ENCODE assay signal across 8 cellular contexts in genomic region chr21:44304846-44305245, GRCh38. TPM values are rescaled to one million over a fixed set of nuclear protein-coding genes. Genes with fewer than 3 reads are reported as not detected.
DNase-seq lines count a peak whose midpoint lies in the region; ATAC-seq and TF ChIP-seq lines count a peak whose summit lies in the region.

No MANE protein-coding gene starts in this region.

- TF ChIP-seq CTCF in GM12864 (IDR thresholded peaks at IDR 0.05; ENCODE audit: low read depth, low read length, missing control alignments) (peak; percentile 74), OCI-LY3 (IDR thresholded peaks at IDR 0.05; ENCODE audit: low read depth, low read length) (peak; percentile 46), glutamatergic neuron (IDR thresholded peaks at IDR 0.05; ENCODE audit: partially characterized antibody, unreplicated experiment) (peak; percentile 63), retinal pigment epithelial cell (conservative IDR thresholded peaks at IDR 0.05; ENCODE audit: low read depth, low read length) (peak; percentile 89)

- peaks cover 16% of the 10 kb centered on the region for H3K36me3 ChIP-seq in OCI-LY3 (replicated peaks; ENCODE audit: low read depth, low read length)

- H3K27me3 ChIP-seq in OCI-LY3 (ENCODE audit: low read depth, low read length) = no peaks in the 10 kb centered on the region

- H3K36me3 Mint-ChIP-seq in activated naive CD4-positive, alpha-beta T cell treated with anti-CD3 and anti-CD28 coated beads, Interleukin-2, amount 50 U/mL, for 24 hours = no peaks in the 10 kb centered on the region
- no peaks in the 10 kb centered on the region for H3K36me3 Mint-ChIP-seq in glutamatergic neuron (ENCODE audit: unreplicated experiment)

- peak overlapping the region; percentile 52 for H3K27ac Mint-ChIP-seq in activated naive CD4-positive, alpha-beta T cell treated with anti-CD3 and anti-CD28 coated beads, Interleukin-2, amount 50 U/mL, for 24 hours
- H3K27ac Mint-ChIP-seq in glutamatergic neuron (ENCODE audit: unreplicated experiment) = no peak overlapping the region

- no peak overlapping the region for H3K4me3 Mint-ChIP-seq in activated naive CD4-positive, alpha-beta T cell treated with anti-CD3 and anti-CD28 coated beads, Interleukin-2, amount 50 U/mL, for 24 hours
- no peak overlapping the region for H3K4me3 Mint-ChIP-seq in glutamatergic neuron (ENCODE audit: unreplicated experiment)

- no peaks in the 10 kb centered on the region for H3K9me3 Mint-ChIP-seq in activated naive CD4-positive, alpha-beta T cell treated with anti-CD3 and anti-CD28 coated beads, Interleukin-2, amount 50 U/mL, for 24 hours
- H3K9me3 Mint-ChIP-seq in glutamatergic neuron (ENCODE audit: unreplicated experiment) = no peaks in the 10 kb centered on the region

- H3K4me2 ChIP-seq in OCI-LY3 (ENCODE audit: low read length) = no peak overlapping the region

- no peak overlapping the region for H3K27ac ChIP-seq in OCI-LY3 (ENCODE audit: low read length)

- H3K27me3 Mint-ChIP-seq in activated naive CD4-positive, alpha-beta T cell treated with anti-CD3 and anti-CD28 coated beads, Interleukin-2, amount 50 U/mL, for 24 hours = no peaks in the 10 kb centered on the region
- H3K27me3 Mint-ChIP-seq in glutamatergic neuron (ENCODE audit: unreplicated experiment) = peaks cover 6% of the 10 kb centered on the region

- H2AFZ ChIP-seq in OCI-LY3 (ENCODE audit: low read depth, low read length) = no peak overlapping the region

- H4K20me1 ChIP-seq in OCI-LY3 (ENCODE audit: insufficient read depth, low read length) = peaks cover 56% of the 10 kb centered on the region

- peak; percentile 68 for DNase-seq in AG08395 (ENCODE audit: low spot score)
- DNase-seq in GM12864 (ENCODE audit: low read depth) = no peak
- DNase-seq in glutamatergic neuron = peak; percentile 72
- DNase-seq in retinal pigment epithelial cell (ENCODE audit: low read depth) = no peak

- H3K79me2 ChIP-seq in OCI-LY3 (ENCODE audit: low read length) = peaks cover 44% of the 10 kb centered on the region

- ATAC-seq in HG03097 (IDR thresholded peaks at IDR 0.05; ENCODE audit: low FRiP score, unreplicated experiment) = no peak
- no peak for ATAC-seq in HG03571 (IDR thresholded peaks at IDR 0.05; ENCODE audit: unreplicated experiment)

- H3K9ac ChIP-seq in OCI-LY3 (ENCODE audit: low read length) = no peak overlapping the region

- no peaks in the 10 kb centered on the region for H3K9me3 ChIP-seq in OCI-LY3 (ENCODE audit: insufficient read depth, low read length)

- no peak overlapping the region for H3K4me3 ChIP-seq in GM12864 (ENCODE audit: low read depth, low read length)
- no peak overlapping the region for H3K4me3 ChIP-seq in OCI-LY3 (ENCODE audit: low read length)
- H3K4me3 ChIP-seq in retinal pigment epithelial cell (ENCODE audit: low read length) = no peak overlapping the region

- H3K4me1 ChIP-seq in OCI-LY3 (ENCODE audit: low read length) = peaks cover 16% of the 10 kb centered on the region

- H3K4me1 Mint-ChIP-seq in activated naive CD4-positive, alpha-beta T cell treated with anti-CD3 and anti-CD28 coated beads, Interleukin-2, amount 50 U/mL, for 24 hours = peaks cover 41% of the 10 kb centered on the region
- peaks cover 15% of the 10 kb centered on the region for H3K4me1 Mint-ChIP-seq in glutamatergic neuron (ENCODE audit: low read depth, unreplicated experiment)

RNA-seq across cellular contexts. Expression of gene PFKL, which starts 5.0 kb away (rescaled TPM):
- 48.6 TPM for total RNA-seq in glutamatergic neuron (ENCODE audit: unreplicated experiment)

RNA-seq across cellular contexts. Expression of gene AIRE, which starts 19.2 kb away (rescaled TPM):
- total RNA-seq in glutamatergic neuron (ENCODE audit: unreplicated experiment) = not detected

RNA-seq across cellular contexts. Expression of gene CFAP410, which starts 34.3 kb away (rescaled TPM):
- 20.6 TPM for total RNA-seq in glutamatergic neuron (ENCODE audit: unreplicated experiment)

RNA-seq across cellular contexts. Expression of gene DNMT3L, which starts 43.1 kb away (rescaled TPM):
- not detected for total RNA-seq in glutamatergic neuron (ENCODE audit: unreplicated experiment)

RNA-seq across cellular contexts. Expression of gene TRPM2, which starts 48.6 kb away (rescaled TPM):
- total RNA-seq in glutamatergic neuron (ENCODE audit: unreplicated experiment) = not detected

Comparison
In these comparisons a context has a peak if more than half of its experiments do, and no peak if none do; other contexts are left out.
1. DNase-seq: peak in AG08395 (single experiment) and glutamatergic neuron (single experiment); none in GM12864 (single experiment) and retinal pigment epithelial cell (single experiment).
2. Peak in every context shown above with its lines, with median percentiles within 50 percentile points of each other: CTCF ChIP-seq.